1 cellular context compared by ENCODE assay signal in the genomic region with DNA sequence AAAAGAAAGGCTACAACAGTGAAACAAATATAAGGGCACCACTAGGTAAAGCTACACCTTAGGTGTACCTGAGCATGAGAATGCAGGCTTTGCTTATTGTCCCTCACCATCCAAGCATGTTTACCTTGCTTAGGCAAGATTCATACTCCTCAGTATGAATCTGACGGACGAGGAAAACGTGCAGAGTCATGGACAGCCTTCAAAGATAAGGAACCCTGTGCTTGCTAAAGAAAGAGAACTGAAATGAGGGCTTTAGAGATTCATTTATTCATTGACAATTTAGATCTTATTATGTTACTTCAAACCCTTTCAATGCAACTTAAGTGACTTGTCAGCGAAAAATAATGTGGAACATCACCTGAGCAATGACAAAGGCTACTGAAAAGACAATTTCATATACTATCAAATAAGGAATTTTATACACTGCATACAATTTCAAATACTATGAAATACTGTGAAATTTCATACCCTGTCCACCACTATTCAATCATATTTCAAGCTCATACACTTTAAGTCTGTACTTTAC.
TF ChIP-seq lines count a peak whose summit lies in the region.

No MANE protein-coding gene starts in this region.

TF ChIP-seq in K562, 482 proteins besides CTCF, POLR2A, EP300 and RAD21 (continued from another document):
- TF ChIP-seq SMARCE1 (IDR thresholded peaks at IDR 0.05) (peak; percentile 62; the same call in 1 of the 2 replicates), ZNF778 (CRISPR knock-in tag; IDR thresholded peaks at IDR 0.05) (no peak), RFX5 (IDR thresholded peaks at IDR 0.05; ENCODE audit: low read depth, low read length) (no peak), ZNF609 (CRISPR knock-in tag; IDR thresholded peaks at IDR 0.05; ENCODE audit: borderline replicate concordance) (no peak), FOXJ2 (tag; IDR thresholded peaks at IDR 0.05) (peak; percentile 60; the same call in 1 of the 2 replicates), ZBTB43 (CRISPR knock-in tag; IDR thresholded peaks at IDR 0.05) (no peak)
- TF ChIP-seq, protein P1, sequence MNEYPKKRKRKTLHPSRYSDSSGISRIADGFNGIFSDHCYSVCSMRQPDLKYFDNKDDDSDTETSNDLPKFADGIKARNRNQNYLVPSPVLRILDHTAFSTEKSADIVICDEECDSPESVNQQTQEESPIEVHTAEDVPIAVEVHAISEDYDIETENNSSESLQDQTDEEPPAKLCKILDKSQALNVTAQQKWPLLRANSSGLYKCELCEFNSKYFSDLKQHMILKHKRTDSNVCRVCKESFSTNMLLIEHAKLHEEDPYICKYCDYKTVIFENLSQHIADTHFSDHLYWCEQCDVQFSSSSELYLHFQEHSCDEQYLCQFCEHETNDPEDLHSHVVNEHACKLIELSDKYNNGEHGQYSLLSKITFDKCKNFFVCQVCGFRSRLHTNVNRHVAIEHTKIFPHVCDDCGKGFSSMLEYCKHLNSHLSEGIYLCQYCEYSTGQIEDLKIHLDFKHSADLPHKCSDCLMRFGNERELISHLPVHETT (CRISPR knock-in tag; conservative IDR thresholded peaks at IDR 0.05 in 1 of 2, IDR thresholded peaks at IDR 0.05 in 1 of 2), result no peak
